In genomic region chr17:59521465-59522126, GRCh38 we compare ENCODE assay signal across 8 cellular contexts. TPM values are rescaled to one million over a fixed set of nuclear protein-coding genes. Genes with fewer than 3 reads are reported as not detected.
DNase-seq lines count a peak whose midpoint lies in the region; ATAC-seq and TF ChIP-seq lines count a peak whose summit lies in the region.

No MANE protein-coding gene starts in this region.

- 18 to 31% (median 19%) methylated on average over 12 of the region's 12 CpGs for WGBS in adrenal gland, 4 donors

- H3K27me3 ChIP-seq in adrenal gland (no peaks in the 10 kb centered on the region), skeletal muscle satellite cell (ENCODE audit: control insufficient read depth, insufficient read depth, low read length) (peaks cover 11% of the 10 kb centered on the region)

- no peak for TF ChIP-seq POLR2A in adrenal gland (IDR thresholded peaks at IDR 0.05)

- H3K4me1 Mint-ChIP-seq in T-helper 17 cell: peaks cover 6% of the 10 kb centered on the region

- H3K27me3 Mint-ChIP-seq in T-helper 17 cell: peaks cover 21% of the 10 kb centered on the region

- peak; percentile 82 to 90 (median 86) for TF ChIP-seq CTCF in adrenal gland (IDR thresholded peaks at IDR 0.05)

- peak overlapping the region; percentile 43 for H3K4me2 ChIP-seq in skeletal muscle satellite cell (ENCODE audit: low read length)

- ATAC-seq in T-helper 17 cell: peak; percentile 73
- peak; percentile 73 for ATAC-seq in left ventricle myocardium superior
- ATAC-seq in GM21423 (IDR thresholded peaks at IDR 0.05; ENCODE audit: unreplicated experiment): no peak
- ATAC-seq in HG02884 (IDR thresholded peaks at IDR 0.05; ENCODE audit: unreplicated experiment): no peak

- no peaks in the 10 kb centered on the region for H3K36me3 Mint-ChIP-seq in T-helper 17 cell (ENCODE audit: low read depth)

- H3K4me1 ChIP-seq in adrenal gland (replicated peaks in 1 of 2): peaks cover 0 to 12% of the 10 kb centered on the region in 2 donors
- no peaks in the 10 kb centered on the region for H3K4me1 ChIP-seq in skeletal muscle satellite cell (ENCODE audit: control insufficient read depth, insufficient read depth, low read length)

- no peaks in the 10 kb centered on the region for H3K36me3 ChIP-seq in adrenal gland (replicated peaks in 1 of 2)
- H3K36me3 ChIP-seq in skeletal muscle satellite cell (ENCODE audit: insufficient read depth, low read length): no peaks in the 10 kb centered on the region

- no peak overlapping the region for H3K27ac Mint-ChIP-seq in T-helper 17 cell

- H3K4me3 ChIP-seq in adrenal gland: no peak overlapping the region
- H3K4me3 ChIP-seq in skeletal muscle satellite cell (ENCODE audit: low read length): no peak overlapping the region

- H3K27ac ChIP-seq in adrenal gland: peak overlapping the region in 4 of 5 donors; percentile 4 to 69 (median 64)

- H3K9ac ChIP-seq in skeletal muscle satellite cell (ENCODE audit: low read depth, low read length): no peak overlapping the region

- no peaks in the 10 kb centered on the region for H3K9me3 ChIP-seq in T-helper 17 cell (ENCODE audit: control insufficient read depth, low read length, poor library complexity, severe bottlenecking)
- H3K9me3 ChIP-seq in adrenal gland (replicated peaks in 1 of 3): no peaks in the 10 kb centered on the region
- H3K9me3 ChIP-seq in skeletal muscle satellite cell (replicated peaks; ENCODE audit: low read length): no peaks in the 10 kb centered on the region

- intact Hi-C loops in adrenal gland (cut with DNase I): no loop called here
- intact Hi-C loops in left ventricle myocardium superior (cut with micrococcal nuclease): no loop called here

- H3K4me3 Mint-ChIP-seq in T-helper 17 cell: no peak overlapping the region

- DNase-seq in EH (ENCODE audit: low read depth): peak; percentile 66
- peak; percentile 58 for DNase-seq in M059J (ENCODE audit: low read depth)
- DNase-seq in T-helper 17 cell: peak; percentile 31 to 45 (median 34)
- DNase-seq in adrenal gland: peak; percentile 66 to 85 (median 80)
- DNase-seq in left ventricle myocardium superior: no peak

RNA-seq across cellular contexts. Expression of gene DHX40, which starts 43.8 kb away (rescaled TPM):
- total RNA-seq in M059J (2014; rRNA removed; shearing (Covaris generic)): 44.4 and 50.1 TPM in 2 replicates
- total RNA-seq in T-helper 17 cell: 10 to 100 TPM; 40.6 to 47.3 TPM
- total RNA-seq in adrenal gland: 10 to 100 TPM; 20.3 to 48.6 (median 39.8) TPM
- 10 to 100 TPM; 19.3 to 27.8 (median 25.7) TPM for polyA plus RNA-seq in adrenal gland
- 20.9 TPM for total RNA-seq in left ventricle myocardium superior
- 37.1 and 42.1 TPM in 2 replicates for total RNA-seq in skeletal muscle satellite cell (2012; rRNA removed)

Comparison
In these comparisons a context has a peak if more than half of its experiments do, and no peak if none do; other contexts are left out.
1. ATAC-seq: peak in T-helper 17 cell (single experiment) and left ventricle myocardium superior (single experiment); none in GM21423 (single experiment) and HG02884 (single experiment).